In the genomic region with DNA sequence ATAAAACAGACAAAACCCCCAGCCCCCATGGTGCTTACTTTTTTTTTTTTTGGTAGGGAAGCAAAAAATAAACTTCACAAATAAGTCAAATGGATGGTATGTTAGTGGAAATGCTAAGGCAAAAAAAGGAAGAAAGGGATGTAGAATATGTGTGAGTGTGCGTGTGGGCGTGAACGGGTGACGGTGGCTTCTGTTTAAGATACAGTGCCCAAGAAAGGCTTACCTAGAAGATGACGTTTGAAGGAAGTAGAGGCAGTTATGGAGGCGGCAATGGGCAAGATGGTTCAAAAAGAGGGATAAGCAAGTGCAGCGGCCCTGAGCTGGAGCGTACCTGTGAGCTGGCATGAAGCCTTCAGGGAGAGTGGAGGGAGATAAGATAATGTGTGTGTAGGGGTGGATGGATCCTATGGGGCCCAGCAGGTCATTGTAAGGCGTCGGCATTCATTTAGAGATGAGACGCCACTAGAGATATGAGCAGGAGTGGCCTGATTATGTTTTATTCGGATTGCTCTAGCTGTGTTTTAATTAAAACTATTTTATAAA, we compare ENCODE assay signal across 1 cellular context.
A peak's percentile ranks its signal among the peaks of the same experiment; 100 is the strongest.
TF ChIP-seq lines count a peak whose summit lies in the region.

No MANE protein-coding gene starts in this region.

TF ChIP-seq in K562, 482 proteins besides CTCF, POLR2A, EP300 and RAD21 (continued from another document and continues in another):
- TF ChIP-seq, protein P1, sequence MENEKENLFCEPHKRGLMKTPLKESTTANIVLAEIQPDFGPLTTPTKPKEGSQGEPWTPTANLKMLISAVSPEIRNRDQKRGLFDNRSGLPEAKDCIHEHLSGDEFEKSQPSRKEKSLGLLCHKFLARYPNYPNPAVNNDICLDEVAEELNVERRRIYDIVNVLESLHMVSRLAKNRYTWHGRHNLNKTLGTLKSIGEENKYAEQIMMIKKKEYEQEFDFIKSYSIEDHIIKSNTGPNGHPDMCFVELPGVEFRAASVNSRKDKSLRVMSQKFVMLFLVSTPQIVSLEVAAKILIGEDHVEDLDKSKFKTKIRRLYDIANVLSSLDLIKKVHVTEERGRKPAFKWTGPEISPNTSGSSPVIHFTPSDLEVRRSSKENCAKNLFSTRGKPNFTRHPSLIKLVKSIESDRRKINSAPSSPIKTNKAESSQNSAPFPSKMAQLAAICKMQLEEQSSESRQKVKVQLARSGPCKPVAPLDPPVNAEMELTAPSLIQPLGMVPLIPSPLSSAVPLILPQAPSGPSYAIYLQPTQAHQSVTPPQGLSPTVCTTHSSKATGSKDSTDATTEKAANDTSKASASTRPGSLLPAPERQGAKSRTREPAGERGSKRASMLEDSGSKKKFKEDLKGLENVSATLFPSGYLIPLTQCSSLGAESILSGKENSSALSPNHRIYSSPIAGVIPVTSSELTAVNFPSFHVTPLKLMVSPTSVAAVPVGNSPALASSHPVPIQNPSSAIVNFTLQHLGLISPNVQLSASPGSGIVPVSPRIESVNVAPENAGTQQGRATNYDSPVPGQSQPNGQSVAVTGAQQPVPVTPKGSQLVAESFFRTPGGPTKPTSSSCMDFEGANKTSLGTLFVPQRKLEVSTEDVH (IDR thresholded peaks at IDR 0.05; ENCODE audit: low read depth, partially characterized antibody) = no peak
- TF ChIP-seq, protein P2, sequence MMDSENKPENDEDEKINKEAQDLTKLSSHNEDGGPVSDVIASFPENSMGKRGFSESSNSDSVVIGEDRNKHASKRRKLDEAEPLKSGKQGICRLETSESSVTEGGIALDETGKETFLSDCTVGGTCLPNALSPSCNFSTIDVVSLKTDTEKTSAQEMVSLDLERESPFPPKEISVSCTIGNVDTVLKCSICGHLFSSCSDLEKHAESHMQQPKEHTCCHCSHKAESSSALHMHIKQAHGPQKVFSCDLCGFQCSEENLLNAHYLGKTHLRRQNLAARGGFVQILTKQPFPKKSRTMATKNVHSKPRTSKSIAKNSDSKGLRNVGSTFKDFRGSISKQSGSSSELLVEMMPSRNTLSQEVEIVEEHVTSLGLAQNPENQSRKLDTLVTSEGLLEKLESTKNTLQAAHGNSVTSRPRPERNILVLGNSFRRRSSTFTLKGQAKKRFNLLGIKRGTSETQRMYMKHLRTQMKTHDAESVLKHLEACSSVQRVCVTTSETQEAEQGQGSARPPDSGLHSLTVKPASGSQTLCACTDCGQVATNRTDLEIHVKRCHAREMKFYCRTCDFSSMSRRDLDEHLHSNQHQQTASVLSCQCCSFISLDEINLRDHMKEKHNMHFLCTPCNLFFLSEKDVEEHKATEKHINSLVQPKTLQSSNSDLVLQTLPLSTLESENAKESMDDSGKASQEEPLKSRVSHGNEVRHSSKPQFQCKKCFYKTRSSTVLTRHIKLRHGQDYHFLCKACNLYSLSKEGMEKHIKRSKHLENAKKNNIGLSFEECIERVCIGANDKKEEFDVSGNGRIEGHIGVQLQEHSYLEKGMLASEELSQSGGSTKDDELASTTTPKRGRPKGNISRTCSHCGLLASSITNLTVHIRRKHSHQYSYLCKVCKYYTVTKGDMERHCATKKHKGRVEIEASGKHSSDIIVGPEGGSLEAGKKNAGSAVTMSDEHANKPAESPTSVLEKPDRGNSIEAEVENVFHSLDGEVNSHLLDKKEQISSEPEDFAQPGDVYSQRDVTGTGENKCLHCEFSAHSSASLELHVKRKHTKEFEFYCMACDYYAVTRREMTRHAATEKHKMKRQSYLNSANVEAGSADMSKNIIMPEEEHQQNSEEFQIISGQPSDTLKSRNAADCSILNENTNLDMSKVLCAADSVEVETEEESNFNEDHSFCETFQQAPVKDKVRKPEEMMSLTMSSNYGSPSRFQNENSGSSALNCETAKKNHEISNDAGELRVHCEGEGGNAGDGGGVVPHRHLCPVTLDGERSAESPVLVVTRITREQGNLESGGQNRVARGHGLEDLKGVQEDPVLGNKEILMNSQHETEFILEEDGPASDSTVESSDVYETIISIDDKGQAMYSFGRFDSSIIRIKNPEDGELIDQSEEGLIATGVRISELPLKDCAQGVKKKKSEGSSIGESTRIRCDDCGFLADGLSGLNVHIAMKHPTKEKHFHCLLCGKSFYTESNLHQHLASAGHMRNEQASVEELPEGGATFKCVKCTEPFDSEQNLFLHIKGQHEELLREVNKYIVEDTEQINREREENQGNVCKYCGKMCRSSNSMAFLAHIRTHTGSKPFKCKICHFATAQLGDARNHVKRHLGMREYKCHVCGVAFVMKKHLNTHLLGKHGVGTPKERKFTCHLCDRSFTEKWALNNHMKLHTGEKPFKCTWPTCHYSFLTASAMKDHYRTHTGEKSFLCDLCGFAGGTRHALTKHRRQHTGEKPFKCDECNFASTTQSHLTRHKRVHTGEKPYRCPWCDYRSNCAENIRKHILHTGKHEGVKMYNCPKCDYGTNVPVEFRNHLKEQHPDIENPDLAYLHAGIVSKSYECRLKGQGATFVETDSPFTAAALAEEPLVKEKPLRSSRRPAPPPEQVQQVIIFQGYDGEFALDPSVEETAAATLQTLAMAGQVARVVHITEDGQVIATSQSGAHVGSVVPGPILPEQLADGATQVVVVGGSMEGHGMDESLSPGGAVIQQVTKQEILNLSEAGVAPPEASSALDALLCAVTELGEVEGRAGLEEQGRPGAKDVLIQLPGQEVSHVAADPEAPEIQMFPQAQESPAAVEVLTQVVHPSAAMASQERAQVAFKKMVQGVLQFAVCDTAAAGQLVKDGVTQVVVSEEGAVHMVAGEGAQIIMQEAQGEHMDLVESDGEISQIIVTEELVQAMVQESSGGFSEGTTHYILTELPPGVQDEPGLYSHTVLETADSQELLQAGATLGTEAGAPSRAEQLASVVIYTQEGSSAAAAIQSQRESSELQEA (IDR thresholded peaks at IDR 0.05; ENCODE audit: low read depth) = no peak
- TF ChIP-seq, protein P3, sequence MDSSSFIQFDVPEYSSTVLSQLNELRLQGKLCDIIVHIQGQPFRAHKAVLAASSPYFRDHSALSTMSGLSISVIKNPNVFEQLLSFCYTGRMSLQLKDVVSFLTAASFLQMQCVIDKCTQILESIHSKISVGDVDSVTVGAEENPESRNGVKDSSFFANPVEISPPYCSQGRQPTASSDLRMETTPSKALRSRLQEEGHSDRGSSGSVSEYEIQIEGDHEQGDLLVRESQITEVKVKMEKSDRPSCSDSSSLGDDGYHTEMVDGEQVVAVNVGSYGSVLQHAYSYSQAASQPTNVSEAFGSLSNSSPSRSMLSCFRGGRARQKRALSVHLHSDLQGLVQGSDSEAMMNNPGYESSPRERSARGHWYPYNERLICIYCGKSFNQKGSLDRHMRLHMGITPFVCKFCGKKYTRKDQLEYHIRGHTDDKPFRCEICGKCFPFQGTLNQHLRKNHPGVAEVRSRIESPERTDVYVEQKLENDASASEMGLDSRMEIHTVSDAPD (CRISPR knock-in tag; IDR thresholded peaks at IDR 0.05) = no peak
- TF ChIP-seq ZNF780A (CRISPR knock-in tag; IDR thresholded peaks at IDR 0.05) (no peak), SOX6 (IDR thresholded peaks at IDR 0.05) (no peak), ZNF143 (CRISPR knock-in tag; IDR thresholded peaks at IDR 0.05) (no peak), CHD1 (IDR thresholded peaks at IDR 0.05; ENCODE audit: low read length) (no peak), NFIC (IDR thresholded peaks at IDR 0.05) (peak; percentile 36; the same call in 1 of the 2 replicates), NR2C2 (CRISPR knock-in tag; IDR thresholded peaks at IDR 0.05) (no peak), NR2C2 (tag; IDR thresholded peaks at IDR 0.05) (no peak), EGR1 (conservative IDR thresholded peaks at IDR 0.05) (peak; percentile 67; the same call in 1 of the 2 replicates), PTTG1 (tag; IDR thresholded peaks at IDR 0.05; ENCODE audit: low read depth) (no peak), ZNF232 (CRISPR knock-in tag; IDR thresholded peaks at IDR 0.05) (no peak), LARP7 (IDR thresholded peaks at IDR 0.05) (no peak), ADNP (tag; IDR thresholded peaks at IDR 0.05) (0 out of 2 replicates have a peak, but pooled peaks have one; percentile 12), MYC (IDR thresholded peaks at IDR 0.05; ENCODE audit: low read depth, low read length) (no peak), MYC (CRISPR knock-in tag; IDR thresholded peaks at IDR 0.05; ENCODE audit: borderline replicate concordance, low read depth) (no peak), RBFOX2 (IDR thresholded peaks at IDR 0.05; ENCODE audit: low read depth, low read length) (no peak), DACH1 (IDR thresholded peaks at IDR 0.05; ENCODE audit: partially characterized antibody) (no peak), ETS2 (tag; IDR thresholded peaks at IDR 0.05; ENCODE audit: borderline replicate concordance, poor library complexity, severe bottlenecking) (no peak), ZNF75A (CRISPR knock-in tag; IDR thresholded peaks at IDR 0.05) (no peak), TEAD1 (CRISPR knock-in tag; IDR thresholded peaks at IDR 0.05) (no peak), EHMT2 (IDR thresholded peaks at IDR 0.05) (0 out of 2 replicates have a peak, but pooled peaks have one; percentile 40), FOS (IDR thresholded peaks at IDR 0.05; ENCODE audit: extremely low read depth, insufficient read length) (no peak), ZNF274 (IDR thresholded peaks at IDR 0.05; ENCODE audit: borderline replicate concordance, low read depth, low read length) (no peak)
- TF ChIP-seq, protein P4, sequence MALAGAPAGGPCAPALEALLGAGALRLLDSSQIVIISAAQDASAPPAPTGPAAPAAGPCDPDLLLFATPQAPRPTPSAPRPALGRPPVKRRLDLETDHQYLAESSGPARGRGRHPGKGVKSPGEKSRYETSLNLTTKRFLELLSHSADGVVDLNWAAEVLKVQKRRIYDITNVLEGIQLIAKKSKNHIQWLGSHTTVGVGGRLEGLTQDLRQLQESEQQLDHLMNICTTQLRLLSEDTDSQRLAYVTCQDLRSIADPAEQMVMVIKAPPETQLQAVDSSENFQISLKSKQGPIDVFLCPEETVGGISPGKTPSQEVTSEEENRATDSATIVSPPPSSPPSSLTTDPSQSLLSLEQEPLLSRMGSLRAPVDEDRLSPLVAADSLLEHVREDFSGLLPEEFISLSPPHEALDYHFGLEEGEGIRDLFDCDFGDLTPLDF (CRISPR knock-in tag; IDR thresholded peaks at IDR 0.05) = no peak
- TF ChIP-seq, protein P5, sequence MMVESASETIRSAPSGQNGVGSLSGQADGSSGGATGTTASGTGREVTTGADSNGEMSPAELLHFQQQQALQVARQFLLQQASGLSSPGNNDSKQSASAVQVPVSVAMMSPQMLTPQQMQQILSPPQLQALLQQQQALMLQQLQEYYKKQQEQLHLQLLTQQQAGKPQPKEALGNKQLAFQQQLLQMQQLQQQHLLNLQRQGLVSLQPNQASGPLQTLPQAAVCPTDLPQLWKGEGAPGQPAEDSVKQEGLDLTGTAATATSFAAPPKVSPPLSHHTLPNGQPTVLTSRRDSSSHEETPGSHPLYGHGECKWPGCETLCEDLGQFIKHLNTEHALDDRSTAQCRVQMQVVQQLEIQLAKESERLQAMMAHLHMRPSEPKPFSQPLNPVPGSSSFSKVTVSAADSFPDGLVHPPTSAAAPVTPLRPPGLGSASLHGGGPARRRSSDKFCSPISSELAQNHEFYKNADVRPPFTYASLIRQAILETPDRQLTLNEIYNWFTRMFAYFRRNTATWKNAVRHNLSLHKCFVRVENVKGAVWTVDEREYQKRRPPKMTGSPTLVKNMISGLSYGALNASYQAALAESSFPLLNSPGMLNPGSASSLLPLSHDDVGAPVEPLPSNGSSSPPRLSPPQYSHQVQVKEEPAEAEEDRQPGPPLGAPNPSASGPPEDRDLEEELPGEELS (CRISPR knock-in tag; IDR thresholded peaks at IDR 0.05; ENCODE audit: borderline replicate concordance) = no peak
- TF ChIP-seq, protein P6, sequence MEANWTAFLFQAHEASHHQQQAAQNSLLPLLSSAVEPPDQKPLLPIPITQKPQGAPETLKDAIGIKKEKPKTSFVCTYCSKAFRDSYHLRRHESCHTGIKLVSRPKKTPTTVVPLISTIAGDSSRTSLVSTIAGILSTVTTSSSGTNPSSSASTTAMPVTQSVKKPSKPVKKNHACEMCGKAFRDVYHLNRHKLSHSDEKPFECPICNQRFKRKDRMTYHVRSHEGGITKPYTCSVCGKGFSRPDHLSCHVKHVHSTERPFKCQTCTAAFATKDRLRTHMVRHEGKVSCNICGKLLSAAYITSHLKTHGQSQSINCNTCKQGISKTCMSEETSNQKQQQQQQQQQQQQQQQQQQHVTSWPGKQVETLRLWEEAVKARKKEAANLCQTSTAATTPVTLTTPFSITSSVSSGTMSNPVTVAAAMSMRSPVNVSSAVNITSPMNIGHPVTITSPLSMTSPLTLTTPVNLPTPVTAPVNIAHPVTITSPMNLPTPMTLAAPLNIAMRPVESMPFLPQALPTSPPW (CRISPR knock-in tag; IDR thresholded peaks at IDR 0.05) = no peak
- TF ChIP-seq, protein P7, sequence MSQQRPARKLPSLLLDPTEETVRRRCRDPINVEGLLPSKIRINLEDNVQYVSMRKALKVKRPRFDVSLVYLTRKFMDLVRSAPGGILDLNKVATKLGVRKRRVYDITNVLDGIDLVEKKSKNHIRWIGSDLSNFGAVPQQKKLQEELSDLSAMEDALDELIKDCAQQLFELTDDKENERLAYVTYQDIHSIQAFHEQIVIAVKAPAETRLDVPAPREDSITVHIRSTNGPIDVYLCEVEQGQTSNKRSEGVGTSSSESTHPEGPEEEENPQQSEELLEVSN (IDR thresholded peaks at IDR 0.05; ENCODE audit: borderline replicate concordance in 1 of 2, extremely low read depth in 1 of 2, insufficient read depth in 1 of 2, insufficient read length in 1 of 2, low read depth in 1 of 2, low read length in 1 of 2, poor library complexity in 1 of 2, severe bottlenecking in 1 of 2) = no peak
